ENCODE assay signal across 8 cellular contexts in the genomic region with DNA sequence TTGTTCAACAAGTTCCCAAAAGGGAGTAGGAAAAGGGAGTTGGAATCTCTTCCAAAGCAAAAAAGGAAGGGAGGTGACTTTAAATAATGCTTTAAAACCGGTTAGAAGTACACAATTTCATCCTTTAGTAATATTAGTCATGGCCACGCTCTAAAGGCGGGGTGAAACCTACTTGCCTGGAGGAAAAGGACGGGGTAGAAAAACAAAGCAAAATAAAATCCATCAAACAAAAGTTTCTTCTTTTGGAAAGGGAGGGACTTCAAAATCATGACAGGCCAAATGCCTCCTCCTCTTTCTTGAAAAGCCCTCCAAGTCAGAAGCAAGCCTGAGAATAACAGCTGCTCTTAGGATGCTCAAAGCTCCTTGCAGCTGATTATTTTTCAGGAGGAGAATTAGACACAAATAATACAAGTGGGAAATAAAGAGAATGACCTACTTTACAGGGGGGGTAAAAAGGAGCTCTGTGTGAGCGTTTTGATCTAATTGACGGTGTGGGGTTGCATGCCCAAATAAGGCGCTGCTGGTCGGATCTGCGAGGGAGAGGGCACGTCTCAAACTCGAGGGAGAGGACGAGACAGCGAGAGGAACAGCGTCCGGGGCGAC. TPM values are rescaled to one million over a fixed set of nuclear protein-coding genes. Genes with fewer than 3 reads are reported as not detected.
DNase-seq lines count a peak whose midpoint lies in the region; ATAC-seq and TF ChIP-seq lines count a peak whose summit lies in the region.

No MANE protein-coding gene starts in this region.

- H3K9me3 ChIP-seq in T-helper 17 cell (ENCODE audit: control insufficient read depth, low read length, poor library complexity, severe bottlenecking), result no peaks in the 10 kb centered on the region

- H3K4me3 ChIP-seq in BJ (ENCODE audit: low read depth, low read length), result peak overlapping the region; percentile 57

- peak; percentile 56 for ATAC-seq in T-helper 17 cell

- H3K36me3 Mint-ChIP-seq in T-helper 17 cell (ENCODE audit: low read depth), result no peaks in the 10 kb centered on the region
- no peaks in the 10 kb centered on the region for H3K36me3 Mint-ChIP-seq in neural crest cell (ENCODE audit: low read depth)

- H3K36me3 ChIP-seq in BJ (ENCODE audit: control insufficient read depth, insufficient read depth, low read length), result no peaks in the 10 kb centered on the region

- no peaks in the 10 kb centered on the region for H3K9me3 Mint-ChIP-seq in neural crest cell

- in situ Hi-C loops in KBM-7 (cut with MboI; ENCODE audit: low pct_unique_long_range_greater_than_20kb, low sequenced_read_pairs), result no loop called here

- POLR2A ChIA-PET in BJ (lab: Charles Lee), result no interaction called here

- TF ChIP-seq CTCF in BJ (IDR thresholded peaks at IDR 0.05; ENCODE audit: insufficient read depth, low read depth, low read length) (no peak), neural crest cell (conservative IDR thresholded peaks at IDR 0.05) (no peak)

- DNase-seq in BJ (ENCODE audit: low read depth) (no peak), T-helper 17 cell (peak in 1 of 3 donors; percentile 8), fibroblast of gingiva (ENCODE audit: low read depth) (peak; percentile 70), neural crest cell (ENCODE audit: low read depth, low spot score) (no peak), HUDEP-2 (lab: John Stamatoyannopoulos, UW; ENCODE audit: unreplicated experiment in 76 of 76) (no peak), HK-2 (ENCODE audit: unreplicated experiment) (no peak), KBM-7 (no peak), NCI-H524 treated with DMSO at 0.1 percent for 48 hours (lab: John Stamatoyannopoulos, UW) (no peak)

- H3K4me3 Mint-ChIP-seq in T-helper 17 cell (peak overlapping the region; percentile 91), neural crest cell (peak overlapping the region; percentile 76)

- CTCF ChIA-PET in BJ (lab: Yijun Ruan, JAX), result interaction anchor here (0.6 to 2.0 kb wide), 7 partner anchors 11 to 121 kb away, joined by 3 to 6 read pairs (median 3); no protein-coding TSS in a partner anchor

- H3K27me3 Mint-ChIP-seq in T-helper 17 cell (peaks cover 27% of the 10 kb centered on the region), neural crest cell (ENCODE audit: low read depth) (peaks cover 48% of the 10 kb centered on the region)

- peak overlapping the region; percentile 11 for H3K27ac Mint-ChIP-seq in T-helper 17 cell
- H3K27ac Mint-ChIP-seq in neural crest cell (ENCODE audit: unreplicated experiment), result no peak overlapping the region

- peaks cover 24% of the 10 kb centered on the region for H3K4me1 Mint-ChIP-seq in T-helper 17 cell
- H3K4me1 Mint-ChIP-seq in neural crest cell, result peaks cover 24% of the 10 kb centered on the region

- H3K27me3 ChIP-seq in BJ (ENCODE audit: control insufficient read depth, insufficient read depth, low read length), result no peaks in the 10 kb centered on the region

RNA-seq across cellular contexts. Expression of a gene that starts 1.8 kb away (rescaled TPM):
- polyA plus RNA-seq in BJ (2011; rRNA removed), result 12.8 and 13.1 TPM in 2 replicates
- 15.2 and 15.8 TPM in 2 replicates for polyA minus RNA-seq in BJ (2011; rRNA and poly(A)+ RNA removed)
- total RNA-seq in T-helper 17 cell (1 to 10 TPM; 4.6 to 5.9 TPM), neural crest cell (2.6 TPM in 2 replicates)
